20 cellular contexts compared by ENCODE assay signal in the genomic region with DNA sequence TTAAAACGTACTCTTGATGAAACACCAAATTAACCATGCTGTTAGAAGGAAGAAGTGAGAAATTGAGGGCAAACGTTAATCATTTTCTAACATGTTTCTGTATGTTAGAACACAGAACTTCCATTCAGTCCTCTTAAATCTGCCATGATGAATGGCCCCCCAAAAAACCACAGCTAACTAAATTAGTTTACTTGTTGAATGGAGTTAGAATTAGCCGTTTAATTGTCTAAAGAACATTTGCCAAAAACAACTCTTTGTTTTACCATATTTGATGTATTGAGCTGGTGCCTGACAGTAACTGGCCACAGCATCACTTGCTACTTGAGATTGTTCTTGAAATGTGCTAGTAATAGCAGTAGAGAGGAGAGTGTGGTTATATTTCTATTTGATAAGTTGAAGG. TPM values are rescaled to one million over a fixed set of nuclear protein-coding genes. Genes with fewer than 3 reads are reported as not detected.
DNase-seq lines count a peak whose midpoint lies in the region; ATAC-seq, FAIRE-seq and TF ChIP-seq lines count a peak whose summit lies in the region.
"Had no signal": no experiment of that assay in that cellular context is flagged by ENCODE, and none has a peak within 500 bp of the region (broad histone marks: within the 10 kb centered on the region; RNA-seq: fewer than 3 reads in every experiment).

No MANE protein-coding gene starts in this region.

- no peak overlapping the region for H2BK15ac ChIP-seq in neuronal stem cell (ENCODE audit: low read length)

- no peaks in the 10 kb centered on the region for H3K27me3 ChIP-seq in neuronal stem cell (ENCODE audit: control insufficient read depth in 3 of 3, insufficient read depth in 3 of 3, low read depth in 1 of 3, low read length in 3 of 3)
- H3K27me3 ChIP-seq: BE2C, vagina had no signal

- no peak overlapping the region for H3K23ac ChIP-seq in neuronal stem cell (ENCODE audit: low read depth, low read length, poor library complexity)

- H3K4me1 ChIP-seq in neuronal stem cell (ENCODE audit: control insufficient read depth in 2 of 2, insufficient read depth in 1 of 2, low read depth in 1 of 2, low read length in 2 of 2) = no peaks in the 10 kb centered on the region
- H3K4me1 ChIP-seq: BE2C had no signal

- DNase-seq in fibroblast of mammary gland (ENCODE audit: low read depth) (peak; percentile 20), frontal cortex (ENCODE audit: low spot score in 2 of 2) (no peak), neuronal stem cell (ENCODE audit: low spot score) (no peak), ureter (ENCODE audit: low spot score) (no peak)
- DNase-seq in activated CD8-positive, alpha-beta memory T cell treated with anti-CD3 and anti-CD28 coated beads for 24 hours = no peak
- DNase-seq: BE2C; DMS153; effector memory CD4-positive, alpha-beta T cell; NCI-H2029; NCI-H526 treated with DMSO at 0.1 percent for 48 hours; posterior cingulate gyrus; stimulated activated naive CD8-positive, alpha-beta T cell treated with anti-CD3 and anti-CD28 coated beads, Interleukin-15, amount 100 ng/mL, for 72 hours; T-helper 2 cell had no signal

- no peak overlapping the region for H2BK5ac ChIP-seq in neuronal stem cell (ENCODE audit: low read length)

- H3K79me1 ChIP-seq in neuronal stem cell (ENCODE audit: low read depth, low read length) = peaks cover 5% of the 10 kb centered on the region

- FAIRE-seq in frontal cortex (lab: Jason Lieb, UNC) = no peak
- FAIRE-seq: H1, HTR-8/SVneo had no signal

- no peak overlapping the region for H4K8ac ChIP-seq in neuronal stem cell (ENCODE audit: low read depth, low read length)

- H3K18ac ChIP-seq in neuronal stem cell (ENCODE audit: low read length) = no peak overlapping the region

- no peak overlapping the region for H2AK5ac ChIP-seq in neuronal stem cell (ENCODE audit: low read depth, low read length)

- H3K14ac ChIP-seq in neuronal stem cell (ENCODE audit: low read length) = no peak overlapping the region

- H3K9ac ChIP-seq in neuronal stem cell (ENCODE audit: low read depth, low read length, poor library complexity) = no peak overlapping the region

- H3K9me3 ChIP-seq in neuronal stem cell (replicated peaks in 1 of 2; ENCODE audit: control insufficient read depth in 2 of 2, insufficient read depth in 1 of 2, low read depth in 1 of 2, low read length in 2 of 2) = no peaks in the 10 kb centered on the region
- H3K9me3 ChIP-seq: BE2C, vagina had no signal

- H3K4me3 ChIP-seq in fibroblast of mammary gland (ENCODE audit: control insufficient read depth, low read depth, low read length) = no peak overlapping the region
- no peak overlapping the region for H3K4me3 ChIP-seq in neuronal stem cell (ENCODE audit: low read length in 2 of 2)
- H3K4me3 ChIP-seq: smooth muscle cell, vagina had no signal

- no peak overlapping the region for H2AFZ ChIP-seq in neuronal stem cell (ENCODE audit: low read length)

- H3K36me3 ChIP-seq in neuronal stem cell (replicated peaks in 1 of 2; ENCODE audit: control insufficient read depth in 2 of 2, insufficient read depth in 2 of 2, low read length in 2 of 2) = no peaks in the 10 kb centered on the region
- H3K36me3 ChIP-seq: BE2C, vagina had no signal

- WGBS in neuronal stem cell (ENCODE audit: extremely low coverage in 2 of 2, insufficient read length in 2 of 2, insufficient replicate concordance in 1 of 2), 2 donors = no CpG with 5 or more reads among the region's 3 CpGs

- no peak overlapping the region for H2BK12ac ChIP-seq in neuronal stem cell (ENCODE audit: low read length)

- no peak overlapping the region for H2BK120ac ChIP-seq in neuronal stem cell (ENCODE audit: low read depth, low read length)

- H4K91ac ChIP-seq in neuronal stem cell (ENCODE audit: low read depth, low read length, poor library complexity) = no peak overlapping the region

- H3K27ac ChIP-seq in neuronal stem cell (replicated peaks; ENCODE audit: low read length) = no peak overlapping the region
- H3K27ac ChIP-seq: vagina had no signal

- no peak overlapping the region for H3K4me2 ChIP-seq in neuronal stem cell (ENCODE audit: insufficient read depth, low read length, poor library complexity, severe bottlenecking)
- H3K4me2 ChIP-seq: smooth muscle cell had no signal

- H3K4ac ChIP-seq in neuronal stem cell (ENCODE audit: low read length) = no peak overlapping the region

- peak; percentile 50 for ATAC-seq in GM18517 (IDR thresholded peaks at IDR 0.05; ENCODE audit: unreplicated experiment)
- ATAC-seq in GM21447 (IDR thresholded peaks at IDR 0.05; ENCODE audit: unreplicated experiment) = peak; percentile 62
- ATAC-seq in HG03354 (IDR thresholded peaks at IDR 0.05; ENCODE audit: poor library complexity, severe bottlenecking, unreplicated experiment) = peak; percentile 72
- ATAC-seq: stimulated activated naive CD8-positive, alpha-beta T cell treated with anti-CD3 and anti-CD28 coated beads, Interleukin-15, amount 100 ng/mL, for 72 hours had no signal

- TF ChIP-seq CTCF in fibroblast of mammary gland (conservative IDR thresholded peaks at IDR 0.05; ENCODE audit: control insufficient read depth, insufficient read depth, low read depth, low read length) = no peak

RNA-seq across cellular contexts. Expression of gene CCNYL1, which starts 12.7 kb away (rescaled TPM):
- 51.0 TPM for total RNA-seq in frontal cortex
- 24.1 TPM for polyA plus RNA-seq in neuronal stem cell (2013, experiment 1 of 2)
- polyA plus RNA-seq in neuronal stem cell (2013, experiment 2 of 2) = 23.5 TPM
- total RNA-seq in ureter = 21.1 TPM

RNA-seq across cellular contexts. Expression of gene FZD5, which starts 45.6 kb away (rescaled TPM):
- 1.2 TPM for total RNA-seq in frontal cortex
- polyA plus RNA-seq in neuronal stem cell (2013, experiment 1 of 2) = 267 TPM
- 274 TPM for polyA plus RNA-seq in neuronal stem cell (2013, experiment 2 of 2)
- total RNA-seq in ureter = 11.6 TPM
